Comparison of ENCODE assay signal across 15 cellular contexts in genomic region chr2:176325732-176326131, GRCh38. TPM values are rescaled to one million over a fixed set of nuclear protein-coding genes. Genes with fewer than 3 reads are reported as not detected.
DNase-seq lines count a peak whose midpoint lies in the region; ATAC-seq and TF ChIP-seq lines count a peak whose summit lies in the region.
"Had no signal": no experiment of that assay in that cellular context is flagged by ENCODE, and none has a peak within 500 bp of the region (broad histone marks: within the 10 kb centered on the region; RNA-seq: fewer than 3 reads in every experiment).

No MANE protein-coding gene starts in this region.

- peaks cover 8% of the 10 kb centered on the region for H3K36me3 Mint-ChIP-seq in mesothelial cell of epicardium

- no peak for TF ChIP-seq CTCF in mesothelial cell of epicardium (IDR thresholded peaks at IDR 0.05; ENCODE audit: unreplicated experiment)

- peaks cover 18% of the 10 kb centered on the region for H3K4me1 Mint-ChIP-seq in mesothelial cell of epicardium
- H3K4me1 Mint-ChIP-seq: B cell; stimulated activated naive B cell treated with anti-CD40 and anti-IgM and Interleukin-4, amounts not matched to agents 10 μg/mL and 1 μg/mL and 100 μg/mL, for 72 hours had no signal

- peak overlapping the region; percentile 75 for H3K27ac Mint-ChIP-seq in mesothelial cell of epicardium
- H3K27ac Mint-ChIP-seq: B cell; stimulated activated naive B cell treated with anti-CD40 and anti-IgM and Interleukin-4, amounts not matched to agents 10 μg/mL and 1 μg/mL and 100 μg/mL, for 72 hours; T-helper 17 cell had no signal

- no peak overlapping the region for H3K4me3 Mint-ChIP-seq in mesothelial cell of epicardium
- H3K4me3 Mint-ChIP-seq: B cell; brain; stimulated activated naive B cell treated with anti-CD40 and anti-IgM and Interleukin-4, amounts not matched to agents 10 μg/mL and 1 μg/mL and 100 μg/mL, for 72 hours; T-helper 17 cell had no signal

- no peaks in the 10 kb centered on the region for H3K9me3 Mint-ChIP-seq in mesothelial cell of epicardium
- H3K9me3 Mint-ChIP-seq: brain; stimulated activated naive B cell treated with anti-CD40 and anti-IgM and Interleukin-4, amounts not matched to agents 10 μg/mL and 1 μg/mL and 100 μg/mL, for 72 hours had no signal

- DNase-seq in ELF-1 (ENCODE audit: low read depth, low spot score), result peak; percentile 77
- peak; percentile 76 to 79 for DNase-seq in NCI-H1930 (lab: John Stamatoyannopoulos, UW)
- peak; percentile 25 to 33 for DNase-seq in dermis microvascular lymphatic vessel endothelial cell (ENCODE audit: low read depth in 2 of 2)
- DNase-seq in mesothelial cell of epicardium (ENCODE audit: low spot score in 2 of 2, unreplicated experiment in 2 of 2), result no peak
- no peak for DNase-seq in mesenteric fat pad (ENCODE audit: low spot score)
- DNase-seq in SIG-M5 (lab: John Stamatoyannopoulos, UW), result no peak
- DNase-seq: activated naive CD4-positive, alpha-beta T cell treated with Interleukin-2 at 50 U/mL for 16 hours; DMS53; IMR-90; stimulated activated naive B cell treated with anti-CD40 and anti-IgM and Interleukin-4, amounts not matched to agents 10 μg/mL and 1 μg/mL and 100 μg/mL, for 72 hours; T-helper 17 cell had no signal

- ATAC-seq in HG03095 (IDR thresholded peaks at IDR 0.05; ENCODE audit: unreplicated experiment) (no peak), GM19452 (IDR thresholded peaks at IDR 0.05; ENCODE audit: unreplicated experiment) (no peak)
- ATAC-seq: stimulated activated naive B cell treated with anti-CD40 and anti-IgM and Interleukin-4, amounts not matched to agents 10 μg/mL and 1 μg/mL and 100 μg/mL, for 72 hours; T-helper 17 cell had no signal

- H3K27me3 Mint-ChIP-seq in mesothelial cell of epicardium (ENCODE audit: low read depth), result no peaks in the 10 kb centered on the region
- H3K27me3 Mint-ChIP-seq: B cell; brain; stimulated activated naive B cell treated with anti-CD40 and anti-IgM and Interleukin-4, amounts not matched to agents 10 μg/mL and 1 μg/mL and 100 μg/mL, for 72 hours; T-helper 17 cell had no signal

RNA-seq across cellular contexts. Expression of gene MTX2, which starts 56.5 kb away (rescaled TPM):
- 23.2 and 26.8 TPM in 2 replicates for total RNA-seq in dermis microvascular lymphatic vessel endothelial cell
- total RNA-seq in mesothelial cell of epicardium, result 28.8 to 33.2 TPM (median 29.9 TPM) in 3 replicates
- 18.8 TPM for total RNA-seq in mesenteric fat pad

Comparison
In these comparisons a context has a peak if more than half of its experiments do, and no peak if none do; other contexts are left out.
1. DNase-seq: peak in ELF-1 (single experiment), NCI-H1930 (2 of 2) and dermis microvascular lymphatic vessel endothelial cell (2 of 2); none in mesothelial cell of epicardium (0 of 2), mesenteric fat pad (single experiment) and SIG-M5 (single experiment).